ENCODE assay signal across 27 cellular contexts in genomic region chr3:30915782-30916181, GRCh38. TPM values are rescaled to one million over a fixed set of nuclear protein-coding genes. Genes with fewer than 3 reads are reported as not detected.
"Had no signal": no experiment of that assay in that cellular context is flagged by ENCODE, and none has a peak within 500 bp of the region (broad histone marks: within the 10 kb centered on the region; RNA-seq: fewer than 3 reads in every experiment).

No MANE protein-coding gene starts in this region.

- H3K4me3 ChIP-seq: dorsolateral prefrontal cortex, gastroesophageal sphincter, pancreas, transverse colon had no signal

- H3K27me3 ChIP-seq: gastroesophageal sphincter, neutrophil, pancreas, transverse colon had no signal

- H3K9me3 Mint-ChIP-seq: effector memory CD8-positive, alpha-beta T cell; nephron; stimulated activated effector memory CD8-positive, alpha-beta T cell treated with anti-CD3 and anti-CD28 coated beads, Interleukin-12 subunit alpha, Interleukin-12 subunit beta, amount 100 ng/mL, for 72 hours had no signal

- H3K4me1 Mint-ChIP-seq: activated naive CD4-positive, alpha-beta T cell treated with anti-CD3 and anti-CD28 coated beads, Interleukin-2, amount 50 U/mL, for 24 hours; brain; memory B cell; nephron; stimulated activated effector memory CD8-positive, alpha-beta T cell treated with anti-CD3 and anti-CD28 coated beads, Interleukin-12 subunit alpha, Interleukin-12 subunit beta, amount 100 ng/mL, for 72 hours had no signal

- H3K27ac Mint-ChIP-seq: activated naive CD4-positive, alpha-beta T cell treated with anti-CD3 and anti-CD28 coated beads, Interleukin-2, amount 50 U/mL, for 24 hours; effector memory CD8-positive, alpha-beta T cell; memory B cell; nephron; stimulated activated effector memory CD8-positive, alpha-beta T cell treated with anti-CD3 and anti-CD28 coated beads, Interleukin-12 subunit alpha, Interleukin-12 subunit beta, amount 100 ng/mL, for 72 hours had no signal

- H3K4me3 Mint-ChIP-seq: activated naive CD4-positive, alpha-beta T cell treated with anti-CD3 and anti-CD28 coated beads, Interleukin-2, amount 50 U/mL, for 24 hours; brain; effector memory CD8-positive, alpha-beta T cell; memory B cell; nephron; stimulated activated effector memory CD8-positive, alpha-beta T cell treated with anti-CD3 and anti-CD28 coated beads, Interleukin-12 subunit alpha, Interleukin-12 subunit beta, amount 100 ng/mL, for 72 hours had no signal

- H3K36me3 ChIP-seq: gastroesophageal sphincter, neutrophil, pancreas, transverse colon, WERI-Rb-1 had no signal

- H3K9me3 ChIP-seq: neutrophil, pancreas, transverse colon had no signal

- DNase-seq: activated CD4-positive, alpha-beta T cell treated with anti-CD3 and anti-CD28 coated beads, Interleukin-2, amount 50 U/mL, for 1 hour; activated CD4-positive, CD25-positive, alpha-beta regulatory T cell treated with anti-CD3 and anti-CD28 coated beads, Interleukin-2, amount 50 U/mL, for 72 hours; activated gamma-delta T cell treated with Interleukin-2 at 50 U/mL for 16 hours; activated T-cell treated with anti-CD3 and anti-CD28 coated beads, Interleukin-2, amount 50 U/mL, for 1 hour; aorta; central memory CD4-positive, alpha-beta T cell; dorsolateral prefrontal cortex; effector memory CD8-positive, alpha-beta T cell; head of caudate nucleus; hypothalamus; pancreas; right cardiac atrium; stimulated activated CD4-positive, alpha-beta T cell treated with anti-CD3 and anti-CD28 coated beads, Interleukin-1b, Interleukin-23, amount 100 ng/mL, for 48 hours; transverse colon; WERI-Rb-1 had no signal

- ATAC-seq: effector memory CD8-positive, alpha-beta T cell; esophagus mucosa; gastroesophageal sphincter; pancreas; right cardiac atrium; stimulated activated effector memory CD8-positive, alpha-beta T cell treated with anti-CD3 and anti-CD28 coated beads, Interleukin-12 subunit alpha, Interleukin-12 subunit beta, amount 100 ng/mL, for 72 hours had no signal

RNA-seq across cellular contexts. Expression of gene GADL1, which starts 21.3 kb away (rescaled TPM):
- total RNA-seq: endothelial cell of umbilical vein; esophagus mucosa; lower leg skin; pancreas; pulmonary artery endothelial cell; right cardiac atrium; T-helper 2 cell treated with Interferon-gamma antibody and Interleukin-4, amounts not matched to agents 100 ng/mL and 5 ng/mL, for 36 hours; transverse colon had no signal
